Comparison of ENCODE assay signal across 1 cellular context in the genomic region with DNA sequence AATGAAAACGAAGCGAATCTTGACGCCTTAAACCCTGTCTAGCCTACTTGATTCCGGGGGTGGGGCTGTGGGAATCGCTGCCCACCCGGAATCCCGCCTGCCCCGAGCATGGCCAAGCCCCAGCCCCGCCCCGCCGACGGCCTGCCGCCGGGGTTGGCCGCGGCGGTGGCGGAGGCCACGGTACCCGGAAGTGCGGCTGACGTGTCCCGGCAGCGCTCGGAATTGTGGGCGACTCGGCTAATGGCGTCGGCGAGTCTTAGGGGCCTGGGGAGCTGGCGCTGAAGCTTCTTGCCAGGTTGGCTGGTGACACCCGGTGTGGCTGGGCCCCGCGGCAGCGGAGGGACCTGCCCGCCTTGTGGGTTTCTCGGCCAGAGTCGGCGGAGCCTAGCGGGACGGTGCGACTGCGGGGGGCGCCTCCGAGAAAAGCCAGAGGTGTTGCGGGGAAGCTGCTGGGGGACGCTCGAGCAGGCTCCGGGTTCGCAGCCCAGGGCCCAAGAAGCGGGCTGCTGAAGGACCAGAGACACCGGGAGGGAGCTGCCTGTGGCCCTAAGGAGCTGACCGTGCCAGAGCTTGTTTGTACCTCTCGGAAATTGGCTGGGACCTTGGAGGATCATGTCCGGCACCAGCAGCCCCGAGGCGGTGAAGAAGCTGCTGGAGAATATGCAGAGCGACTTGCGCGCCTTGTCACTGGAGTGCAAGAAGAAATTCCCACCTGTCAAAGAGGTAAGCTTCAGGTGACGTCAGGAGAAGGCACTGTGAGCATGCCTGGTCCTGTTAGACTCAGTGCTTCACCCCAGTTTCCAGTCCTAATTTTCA.
TF ChIP-seq lines count a peak whose summit lies in the region.

A gene with protein sequence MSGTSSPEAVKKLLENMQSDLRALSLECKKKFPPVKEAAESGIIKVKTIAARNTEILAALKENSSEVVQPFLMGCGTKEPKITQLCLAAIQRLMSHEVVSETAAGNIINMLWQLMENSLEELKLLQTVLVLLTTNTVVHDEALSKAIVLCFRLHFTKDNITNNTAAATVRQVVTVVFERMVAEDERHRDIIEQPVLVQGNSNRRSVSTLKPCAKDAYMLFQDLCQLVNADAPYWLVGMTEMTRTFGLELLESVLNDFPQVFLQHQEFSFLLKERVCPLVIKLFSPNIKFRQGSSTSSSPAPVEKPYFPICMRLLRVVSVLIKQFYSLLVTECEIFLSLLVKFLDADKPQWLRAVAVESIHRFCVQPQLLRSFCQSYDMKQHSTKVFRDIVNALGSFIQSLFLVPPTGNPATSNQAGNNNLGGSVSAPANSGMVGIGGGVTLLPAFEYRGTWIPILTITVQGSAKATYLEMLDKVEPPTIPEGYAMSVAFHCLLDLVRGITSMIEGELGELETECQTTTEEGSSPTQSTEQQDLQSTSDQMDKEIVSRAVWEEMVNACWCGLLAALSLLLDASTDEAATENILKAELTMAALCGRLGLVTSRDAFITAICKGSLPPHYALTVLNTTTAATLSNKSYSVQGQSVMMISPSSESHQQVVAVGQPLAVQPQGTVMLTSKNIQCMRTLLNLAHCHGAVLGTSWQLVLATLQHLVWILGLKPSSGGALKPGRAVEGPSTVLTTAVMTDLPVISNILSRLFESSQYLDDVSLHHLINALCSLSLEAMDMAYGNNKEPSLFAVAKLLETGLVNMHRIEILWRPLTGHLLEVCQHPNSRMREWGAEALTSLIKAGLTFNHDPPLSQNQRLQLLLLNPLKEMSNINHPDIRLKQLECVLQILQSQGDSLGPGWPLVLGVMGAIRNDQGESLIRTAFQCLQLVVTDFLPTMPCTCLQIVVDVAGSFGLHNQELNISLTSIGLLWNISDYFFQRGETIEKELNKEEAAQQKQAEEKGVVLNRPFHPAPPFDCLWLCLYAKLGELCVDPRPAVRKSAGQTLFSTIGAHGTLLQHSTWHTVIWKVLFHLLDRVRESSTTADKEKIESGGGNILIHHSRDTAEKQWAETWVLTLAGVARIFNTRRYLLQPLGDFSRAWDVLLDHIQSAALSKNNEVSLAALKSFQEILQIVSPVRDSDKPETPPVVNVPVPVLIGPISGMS (N-terminal part only) (plus strand): TSS at position 231 of the 816 bp plus-strand sequence. CDS start 382 bp downstream, at position 613.

TF ChIP-seq in HepG2, 621 proteins besides CTCF, POLR2A, EP300 and RAD21 (continued from another document and continues in another):
- peak; percentile 93 for TF ChIP-seq ELF1 (CRISPR knock-in tag; IDR thresholded peaks at IDR 0.05)
- peak; percentile 89; the same call in 1 of the 3 replicates for TF ChIP-seq MXI1 (IDR thresholded peaks at IDR 0.05; ENCODE audit: borderline replicate concordance, low read depth, low read length)
- no peak for TF ChIP-seq GTF2F1 (IDR thresholded peaks at IDR 0.05; ENCODE audit: low read length)
- TF ChIP-seq SKI (IDR thresholded peaks at IDR 0.05; ENCODE audit: partially characterized antibody), result peak; percentile 35
- TF ChIP-seq ZNF3 (CRISPR knock-in tag; IDR thresholded peaks at IDR 0.05), result no peak
- TF ChIP-seq ATF7-NPFF (CRISPR knock-in tag; IDR thresholded peaks at IDR 0.05; ENCODE audit: low read depth), result peak; percentile 62
- TF ChIP-seq, protein P1, sequence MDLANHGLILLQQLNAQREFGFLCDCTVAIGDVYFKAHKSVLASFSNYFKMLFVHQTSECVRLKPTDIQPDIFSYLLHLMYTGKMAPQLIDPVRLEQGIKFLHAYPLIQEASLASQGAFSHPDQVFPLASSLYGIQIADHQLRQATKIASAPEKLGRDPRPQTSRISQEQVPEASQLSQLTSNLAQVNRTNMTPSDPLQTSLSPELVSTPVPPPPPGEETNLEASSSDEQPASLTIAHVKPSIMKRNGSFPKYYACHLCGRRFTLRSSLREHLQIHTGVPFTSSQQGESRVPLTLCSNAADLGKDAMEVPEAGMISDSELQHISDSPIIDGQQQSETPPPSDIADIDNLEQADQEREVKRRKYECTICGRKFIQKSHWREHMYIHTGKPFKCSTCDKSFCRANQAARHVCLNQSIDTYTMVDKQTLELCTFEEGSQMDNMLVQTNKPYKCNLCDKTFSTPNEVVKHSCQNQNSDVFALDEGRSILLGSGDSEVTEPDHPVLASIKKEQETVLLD (CRISPR knock-in tag; IDR thresholded peaks at IDR 0.05; ENCODE audit: low read depth), result 0 out of 2 replicates have a peak, but pooled peaks have one; percentile 53
- TF ChIP-seq, protein P2, sequence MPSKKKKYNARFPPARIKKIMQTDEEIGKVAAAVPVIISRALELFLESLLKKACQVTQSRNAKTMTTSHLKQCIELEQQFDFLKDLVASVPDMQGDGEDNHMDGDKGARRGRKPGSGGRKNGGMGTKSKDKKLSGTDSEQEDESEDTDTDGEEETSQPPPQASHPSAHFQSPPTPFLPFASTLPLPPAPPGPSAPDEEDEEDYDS (CRISPR knock-in tag; IDR thresholded peaks at IDR 0.05), result peak; percentile 66; the same call in 1 of the 2 replicates
- TF ChIP-seq NONO (IDR thresholded peaks at IDR 0.05), result no peak
- peak; percentile 75 for TF ChIP-seq NONO (CRISPR knock-in tag; conservative IDR thresholded peaks at IDR 0.05)
- TF ChIP-seq CREB1 (IDR thresholded peaks at IDR 0.05), result peak; percentile 72
- TF ChIP-seq CREB1 (CRISPR knock-in tag; IDR thresholded peaks at IDR 0.05), result peak; percentile 73
- no peak for TF ChIP-seq TSC22D2 (CRISPR knock-in tag; IDR thresholded peaks at IDR 0.05; ENCODE audit: borderline replicate concordance)
- TF ChIP-seq, protein P3, sequence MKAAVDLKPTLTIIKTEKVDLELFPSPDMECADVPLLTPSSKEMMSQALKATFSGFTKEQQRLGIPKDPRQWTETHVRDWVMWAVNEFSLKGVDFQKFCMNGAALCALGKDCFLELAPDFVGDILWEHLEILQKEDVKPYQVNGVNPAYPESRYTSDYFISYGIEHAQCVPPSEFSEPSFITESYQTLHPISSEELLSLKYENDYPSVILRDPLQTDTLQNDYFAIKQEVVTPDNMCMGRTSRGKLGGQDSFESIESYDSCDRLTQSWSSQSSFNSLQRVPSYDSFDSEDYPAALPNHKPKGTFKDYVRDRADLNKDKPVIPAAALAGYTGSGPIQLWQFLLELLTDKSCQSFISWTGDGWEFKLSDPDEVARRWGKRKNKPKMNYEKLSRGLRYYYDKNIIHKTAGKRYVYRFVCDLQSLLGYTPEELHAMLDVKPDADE (CRISPR knock-in tag; IDR thresholded peaks at IDR 0.05), result no peak
- no peak for TF ChIP-seq NCOA1 (CRISPR knock-in tag; IDR thresholded peaks at IDR 0.05)
- peak; percentile 60 for TF ChIP-seq MED8 (CRISPR knock-in tag; IDR thresholded peaks at IDR 0.05; ENCODE audit: insufficient replicate concordance)
- TF ChIP-seq KLF12 (CRISPR knock-in tag; IDR thresholded peaks at IDR 0.05; ENCODE audit: borderline replicate concordance), result peak; percentile 79; the same call in 1 of the 2 replicates
- peak; percentile 71; the same call in 1 of the 2 replicates for TF ChIP-seq ZNF773 (CRISPR knock-in tag; IDR thresholded peaks at IDR 0.05; ENCODE audit: borderline replicate concordance)
- TF ChIP-seq RFX3 (CRISPR knock-in tag; IDR thresholded peaks at IDR 0.05), result no peak
- 0 out of 2 replicates have a peak, but pooled peaks have one; percentile 63 for TF ChIP-seq ZNF101 (CRISPR knock-in tag; IDR thresholded peaks at IDR 0.05; ENCODE audit: borderline replicate concordance, low read depth)
- TF ChIP-seq ZNF274 (CRISPR knock-in tag; IDR thresholded peaks at IDR 0.05), result peak; percentile 48; the same call in 1 of the 2 replicates
- TF ChIP-seq, protein P4, sequence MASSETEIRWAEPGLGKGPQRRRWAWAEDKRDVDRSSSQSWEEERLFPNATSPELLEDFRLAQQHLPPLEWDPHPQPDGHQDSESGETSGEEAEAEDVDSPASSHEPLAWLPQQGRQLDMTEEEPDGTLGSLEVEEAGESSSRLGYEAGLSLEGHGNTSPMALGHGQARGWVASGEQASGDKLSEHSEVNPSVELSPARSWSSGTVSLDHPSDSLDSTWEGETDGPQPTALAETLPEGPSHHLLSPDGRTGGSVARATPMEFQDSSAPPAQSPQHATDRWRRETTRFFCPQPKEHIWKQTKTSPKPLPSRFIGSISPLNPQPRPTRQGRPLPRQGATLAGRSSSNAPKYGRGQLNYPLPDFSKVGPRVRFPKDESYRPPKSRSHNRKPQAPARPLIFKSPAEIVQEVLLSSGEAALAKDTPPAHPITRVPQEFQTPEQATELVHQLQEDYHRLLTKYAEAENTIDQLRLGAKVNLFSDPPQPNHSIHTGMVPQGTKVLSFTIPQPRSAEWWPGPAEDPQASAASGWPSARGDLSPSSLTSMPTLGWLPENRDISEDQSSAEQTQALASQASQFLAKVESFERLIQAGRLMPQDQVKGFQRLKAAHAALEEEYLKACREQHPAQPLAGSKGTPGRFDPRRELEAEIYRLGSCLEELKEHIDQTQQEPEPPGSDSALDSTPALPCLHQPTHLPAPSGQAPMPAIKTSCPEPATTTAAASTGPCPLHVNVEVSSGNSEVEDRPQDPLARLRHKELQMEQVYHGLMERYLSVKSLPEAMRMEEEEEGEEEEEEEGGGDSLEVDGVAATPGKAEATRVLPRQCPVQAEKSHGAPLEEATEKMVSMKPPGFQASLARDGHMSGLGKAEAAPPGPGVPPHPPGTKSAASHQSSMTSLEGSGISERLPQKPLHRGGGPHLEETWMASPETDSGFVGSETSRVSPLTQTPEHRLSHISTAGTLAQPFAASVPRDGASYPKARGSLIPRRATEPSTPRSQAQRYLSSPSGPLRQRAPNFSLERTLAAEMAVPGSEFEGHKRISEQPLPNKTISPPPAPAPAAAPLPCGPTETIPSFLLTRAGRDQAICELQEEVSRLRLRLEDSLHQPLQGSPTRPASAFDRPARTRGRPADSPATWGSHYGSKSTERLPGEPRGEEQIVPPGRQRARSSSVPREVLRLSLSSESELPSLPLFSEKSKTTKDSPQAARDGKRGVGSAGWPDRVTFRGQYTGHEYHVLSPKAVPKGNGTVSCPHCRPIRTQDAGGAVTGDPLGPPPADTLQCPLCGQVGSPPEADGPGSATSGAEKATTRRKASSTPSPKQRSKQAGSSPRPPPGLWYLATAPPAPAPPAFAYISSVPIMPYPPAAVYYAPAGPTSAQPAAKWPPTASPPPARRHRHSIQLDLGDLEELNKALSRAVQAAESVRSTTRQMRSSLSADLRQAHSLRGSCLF (CRISPR knock-in tag; IDR thresholded peaks at IDR 0.05; ENCODE audit: borderline replicate concordance), result 0 out of 2 replicates have a peak, but pooled peaks have one; percentile 33
- peak; percentile 88 for TF ChIP-seq THAP11 (CRISPR knock-in tag; IDR thresholded peaks at IDR 0.05)
- TF ChIP-seq, protein P5, sequence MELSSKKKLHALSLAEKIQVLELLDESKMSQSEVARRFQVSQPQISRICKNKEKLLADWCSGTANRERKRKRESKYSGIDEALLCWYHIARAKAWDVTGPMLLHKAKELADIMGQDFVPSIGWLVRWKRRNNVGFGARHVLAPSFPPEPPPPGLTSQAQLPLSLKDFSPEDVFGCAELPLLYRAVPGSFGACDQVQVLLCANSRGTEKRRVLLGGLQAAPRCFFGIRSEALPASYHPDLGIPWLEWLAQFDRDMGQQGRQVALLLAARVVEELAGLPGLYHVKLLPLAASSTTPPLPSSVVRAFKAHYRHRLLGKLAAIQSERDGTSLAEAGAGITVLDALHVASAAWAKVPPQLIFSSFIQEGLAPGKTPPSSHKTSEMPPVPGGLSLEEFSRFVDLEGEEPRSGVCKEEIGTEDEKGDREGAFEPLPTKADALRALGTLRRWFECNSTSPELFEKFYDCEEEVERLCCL (CRISPR knock-in tag; IDR thresholded peaks at IDR 0.05; ENCODE audit: borderline replicate concordance), result peak; percentile 68; the same call in 1 of the 2 replicates
- peak; percentile 45; the same call in 1 of the 2 replicates for TF ChIP-seq SIN3B (IDR thresholded peaks at IDR 0.05; ENCODE audit: low read length)
- TF ChIP-seq BRD4 (CRISPR knock-in tag; IDR thresholded peaks at IDR 0.05), result peak; percentile 67; the same call in 1 of the 2 replicates
- no peak for TF ChIP-seq ZNF530 (CRISPR knock-in tag; IDR thresholded peaks at IDR 0.05; ENCODE audit: low read depth)
- TF ChIP-seq JUN (CRISPR knock-in tag; IDR thresholded peaks at IDR 0.05), result peak; percentile 32; the same call in 1 of the 2 replicates
- TF ChIP-seq, protein P6, sequence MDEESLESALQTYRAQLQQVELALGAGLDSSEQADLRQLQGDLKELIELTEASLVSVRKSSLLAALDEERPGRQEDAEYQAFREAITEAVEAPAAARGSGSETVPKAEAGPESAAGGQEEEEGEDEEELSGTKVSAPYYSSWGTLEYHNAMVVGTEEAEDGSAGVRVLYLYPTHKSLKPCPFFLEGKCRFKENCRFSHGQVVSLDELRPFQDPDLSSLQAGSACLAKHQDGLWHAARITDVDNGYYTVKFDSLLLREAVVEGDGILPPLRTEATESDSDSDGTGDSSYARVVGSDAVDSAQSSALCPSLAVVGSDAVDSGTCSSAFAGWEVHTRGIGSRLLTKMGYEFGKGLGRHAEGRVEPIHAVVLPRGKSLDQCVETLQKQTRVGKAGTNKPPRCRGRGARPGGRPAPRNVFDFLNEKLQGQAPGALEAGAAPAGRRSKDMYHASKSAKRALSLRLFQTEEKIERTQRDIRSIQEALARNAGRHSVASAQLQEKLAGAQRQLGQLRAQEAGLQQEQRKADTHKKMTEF (CRISPR knock-in tag; IDR thresholded peaks at IDR 0.05), result peak; percentile 85
- TF ChIP-seq, protein P7, sequence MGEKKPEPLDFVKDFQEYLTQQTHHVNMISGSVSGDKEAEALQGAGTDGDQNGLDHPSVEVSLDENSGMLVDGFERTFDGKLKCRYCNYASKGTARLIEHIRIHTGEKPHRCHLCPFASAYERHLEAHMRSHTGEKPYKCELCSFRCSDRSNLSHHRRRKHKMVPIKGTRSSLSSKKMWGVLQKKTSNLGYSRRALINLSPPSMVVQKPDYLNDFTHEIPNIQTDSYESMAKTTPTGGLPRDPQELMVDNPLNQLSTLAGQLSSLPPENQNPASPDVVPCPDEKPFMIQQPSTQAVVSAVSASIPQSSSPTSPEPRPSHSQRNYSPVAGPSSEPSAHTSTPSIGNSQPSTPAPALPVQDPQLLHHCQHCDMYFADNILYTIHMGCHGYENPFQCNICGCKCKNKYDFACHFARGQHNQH (CRISPR knock-in tag; IDR thresholded peaks at IDR 0.05), result peak; percentile 56
- TF ChIP-seq HNRNPUL1 (IDR thresholded peaks at IDR 0.05; ENCODE audit: low read depth, low read length), result no peak
- TF ChIP-seq NFYB (CRISPR knock-in tag; IDR thresholded peaks at IDR 0.05), result peak; percentile 67
- TF ChIP-seq CHCHD3 (CRISPR knock-in tag; IDR thresholded peaks at IDR 0.05), result 0 out of 2 replicates have a peak, but pooled peaks have one; percentile 28
- TF ChIP-seq RXRB (CRISPR knock-in tag; IDR thresholded peaks at IDR 0.05; ENCODE audit: borderline replicate concordance), result peak; percentile 42; the same call in 1 of the 2 replicates
- peak; percentile 86; the same call in 1 of the 2 replicates for TF ChIP-seq ZNF782 (CRISPR knock-in tag; IDR thresholded peaks at IDR 0.05; ENCODE audit: borderline replicate concordance)
- peak; percentile 80 for TF ChIP-seq SATB2 (CRISPR knock-in tag; IDR thresholded peaks at IDR 0.05)
- TF ChIP-seq SAP130 (CRISPR knock-in tag; IDR thresholded peaks at IDR 0.05; ENCODE audit: low read depth), result peak; percentile 90
- TF ChIP-seq ZNF766 (CRISPR knock-in tag; IDR thresholded peaks at IDR 0.05; ENCODE audit: borderline replicate concordance), result peak; percentile 42; the same call in 1 of the 2 replicates
- TF ChIP-seq ZNF543 (CRISPR knock-in tag; IDR thresholded peaks at IDR 0.05), result peak; percentile 85
- TF ChIP-seq THYN1 (CRISPR knock-in tag; IDR thresholded peaks at IDR 0.05; ENCODE audit: borderline replicate concordance, low read depth), result no peak
- peak; percentile 81; the same call in 1 of the 2 replicates for TF ChIP-seq YEATS2 (CRISPR knock-in tag; IDR thresholded peaks at IDR 0.05; ENCODE audit: borderline replicate concordance)
